In genomic region chr6:35844290-35844689, GRCh38 we compare ENCODE assay signal across 37 cellular contexts. TPM values are rescaled to one million over a fixed set of nuclear protein-coding genes. Genes with fewer than 3 reads are reported as not detected.
"Had no signal": no experiment of that assay in that cellular context is flagged by ENCODE, and none has a peak within 500 bp of the region (broad histone marks: within the 10 kb centered on the region; RNA-seq: fewer than 3 reads in every experiment).

No MANE protein-coding gene starts in this region.

- H3K4me3 ChIP-seq: body of pancreas, breast epithelium had no signal

- H3K27ac ChIP-seq: body of pancreas, brain microvascular endothelial cell, breast epithelium, VCaP had no signal

- H3K27ac Mint-ChIP-seq: activated B cell treated with CpG ODN at 0.5 μM for 24 hours; activated CD4-positive, alpha-beta memory T cell treated with anti-CD3 and anti-CD28 coated beads for 36 hours; activated CD4-positive, alpha-beta T cell treated with anti-CD3 and anti-CD28 coated beads, Interleukin-2, amount 10 ng/mL, durations not matched to agents 24 days and 14 days; activated CD8-positive, alpha-beta T cell treated with anti-CD3 and anti-CD28 coated beads for 36 hours; activated naive CD4-positive, alpha-beta T cell treated with anti-CD3 and anti-CD28 coated beads, Interleukin-2, amount 10 ng/mL, durations not matched to agents 7 days and 5 days; activated naive CD4-positive, alpha-beta T cell treated with anti-CD3 and anti-CD28 coated beads, Interleukin-2, amount 50 U/mL, for 24 hours; activated naive CD8-positive, alpha-beta T cell; activated naive CD8-positive, alpha-beta T cell treated with anti-CD3 and anti-CD28 coated beads, Interleukin-2, amount 10 ng/mL, durations not matched to agents 7 days and 5 days; activated naive CD8-positive, alpha-beta T cell treated with anti-CD3 and anti-CD28 coated beads, Interleukin-2, amount 50 U/mL, for 24 hours; activated T-helper 1 cell treated with anti-CD3 and anti-CD28 coated beads, Interleukin-12 subunit alpha, Interleukin-12 subunit beta, Interleukin-2, Interleukin-4 antibody, amounts not matched to agents 30 ng/mL and 10 ng/mL and 1 ng/mL, durations not matched to agents 14 hours and 24 hours and 36 hours; T-helper 2 cell treated with Interferon-gamma antibody and Interleukin-4, amounts not matched to agents 5 μg/mL and 100 μg/mL, for 36 hours had no signal

- H3K9me3 ChIP-seq: body of pancreas had no signal

- H3K36me3 ChIP-seq: breast epithelium had no signal

- H3K4me1 Mint-ChIP-seq: activated B cell treated with CpG ODN at 0.5 μM for 24 hours; activated naive CD4-positive, alpha-beta T cell treated with anti-CD3 and anti-CD28 coated beads, Interleukin-2, amount 10 ng/mL, durations not matched to agents 7 days and 5 days; activated naive CD4-positive, alpha-beta T cell treated with anti-CD3 and anti-CD28 coated beads, Interleukin-2, amount 50 U/mL, for 24 hours; activated naive CD8-positive, alpha-beta T cell treated with anti-CD3 and anti-CD28 coated beads, Interleukin-2, amount 50 U/mL, for 24 hours had no signal

- DNase-seq: activated B cell treated with CpG ODN at 0.5 μM for 24 hours; activated CD4-positive, alpha-beta memory T cell treated with anti-CD3 and anti-CD28 coated beads for 36 hours; activated CD4-positive, alpha-beta T cell treated with anti-CD3 and anti-CD28 coated beads for 4 hours; activated CD4-positive, alpha-beta T cell treated with anti-CD3 and anti-CD28 coated beads, Interleukin-2, amount 10 ng/mL, durations not matched to agents 24 days and 14 days; activated CD4-positive, alpha-beta T cell treated with anti-CD3 and anti-CD28 coated beads, Interleukin-2, amount 50 U/mL, for 1 hour; activated CD4-positive, alpha-beta T cell treated with anti-CD3 and anti-CD28 coated beads, Interleukin-2, amount 50 U/mL, for 4 hours; activated CD4-positive, CD25-positive, alpha-beta regulatory T cell treated with anti-CD3 and anti-CD28 coated beads, Interleukin-2, amount 50 U/mL, for 72 hours; activated CD8-positive, alpha-beta memory T cell treated with anti-CD3 and anti-CD28 coated beads, Interleukin-2, amount 50 U/mL, for 4 hours; activated CD8-positive, alpha-beta T cell treated with anti-CD3 and anti-CD28 coated beads for 36 hours; activated effector memory CD4-positive, alpha-beta T cell treated with Interleukin-2 at 50 U/mL for 16 hours; activated gamma-delta T cell; activated naive CD4-positive, alpha-beta T cell treated with anti-CD3 and anti-CD28 coated beads, Interleukin-2, amount 10 ng/mL, durations not matched to agents 7 days and 5 days; activated naive CD4-positive, alpha-beta T cell treated with Interleukin-2 at 50 U/mL for 16 hours; activated naive CD8-positive, alpha-beta T cell treated with anti-CD3 and anti-CD28 coated beads, Interleukin-2, amount 10 ng/mL, durations not matched to agents 7 days and 5 days; activated naive CD8-positive, alpha-beta T cell treated with anti-CD3 and anti-CD28 coated beads, Interleukin-2, amount 50 U/mL, for 24 hours; activated T-cell treated with anti-CD3 and anti-CD28 coated beads for 4 hours; activated T-cell treated with anti-CD3 and anti-CD28 coated beads, Interleukin-2, amount 50 U/mL, for 1 hour; activated T-cell treated with anti-CD3 and anti-CD28 coated beads, Interleukin-2, amount 50 U/mL, for 4 hours; activated T-cell treated with anti-CD3 and anti-CD28 coated beads, Interleukin-2, amount 50 U/mL, for 72 hours; amygdala; aorta; body of pancreas; brain microvascular endothelial cell; central memory CD4-positive, alpha-beta T cell; T-helper 9 cell had no signal

- H3K27me3 ChIP-seq: body of pancreas, brain microvascular endothelial cell, breast epithelium had no signal

- H3K4me1 ChIP-seq: breast epithelium had no signal

- H3K4me3 Mint-ChIP-seq: activated B cell treated with CpG ODN at 0.5 μM for 24 hours; activated CD4-positive, alpha-beta memory T cell treated with anti-CD3 and anti-CD28 coated beads for 36 hours; activated CD4-positive, alpha-beta T cell treated with anti-CD3 and anti-CD28 coated beads, Interleukin-2, amount 10 ng/mL, durations not matched to agents 24 days and 14 days; activated CD8-positive, alpha-beta T cell treated with anti-CD3 and anti-CD28 coated beads for 36 hours; activated naive CD4-positive, alpha-beta T cell treated with anti-CD3 and anti-CD28 coated beads, Interleukin-2, amount 10 ng/mL, durations not matched to agents 7 days and 5 days; activated naive CD4-positive, alpha-beta T cell treated with anti-CD3 and anti-CD28 coated beads, Interleukin-2, amount 50 U/mL, for 24 hours; activated naive CD8-positive, alpha-beta T cell; activated naive CD8-positive, alpha-beta T cell treated with anti-CD3 and anti-CD28 coated beads, Interleukin-2, amount 10 ng/mL, durations not matched to agents 7 days and 5 days; activated naive CD8-positive, alpha-beta T cell treated with anti-CD3 and anti-CD28 coated beads, Interleukin-2, amount 50 U/mL, for 24 hours; activated T-cell treated with anti-CD3 and anti-CD28 coated beads, Interleukin-2, amount 50 U/mL, for 4 hours; activated T-cell treated with anti-CD3 and anti-CD28 coated beads, Interleukin-2, amount 50 U/mL, for 72 hours; activated T-helper 1 cell treated with anti-CD3 and anti-CD28 coated beads, Interleukin-12 subunit alpha, Interleukin-12 subunit beta, Interleukin-2, Interleukin-4 antibody, amounts not matched to agents 30 ng/mL and 10 ng/mL and 1 ng/mL, durations not matched to agents 14 hours and 24 hours and 36 hours; T-helper 2 cell treated with Interferon-gamma antibody and Interleukin-4, amounts not matched to agents 5 μg/mL and 100 μg/mL, for 36 hours had no signal

- ATAC-seq: activated CD8-positive, alpha-beta T cell treated with anti-CD3 and anti-CD28 coated beads for 36 hours; activated naive CD8-positive, alpha-beta T cell treated with anti-CD3 and anti-CD28 coated beads, Interleukin-2, amount 50 U/mL, for 24 hours; activated T-cell treated with anti-CD3 and anti-CD28 coated beads, Interleukin-2, amount 50 U/mL, for 4 hours; activated T-cell treated with anti-CD3 and anti-CD28 coated beads, Interleukin-2, amount 50 U/mL, for 72 hours; body of pancreas had no signal

- H3K27me3 Mint-ChIP-seq: activated B cell treated with CpG ODN at 0.5 μM for 24 hours; activated CD4-positive, alpha-beta memory T cell treated with anti-CD3 and anti-CD28 coated beads for 36 hours; activated CD4-positive, alpha-beta T cell treated with anti-CD3 and anti-CD28 coated beads, Interleukin-2, amount 10 ng/mL, durations not matched to agents 24 days and 14 days; activated CD8-positive, alpha-beta T cell treated with anti-CD3 and anti-CD28 coated beads for 36 hours; activated naive CD4-positive, alpha-beta T cell treated with anti-CD3 and anti-CD28 coated beads, Interleukin-2, amount 10 ng/mL, durations not matched to agents 7 days and 5 days; activated naive CD4-positive, alpha-beta T cell treated with anti-CD3 and anti-CD28 coated beads, Interleukin-2, amount 50 U/mL, for 24 hours; activated naive CD8-positive, alpha-beta T cell; activated naive CD8-positive, alpha-beta T cell treated with anti-CD3 and anti-CD28 coated beads, Interleukin-2, amount 10 ng/mL, durations not matched to agents 7 days and 5 days; activated naive CD8-positive, alpha-beta T cell treated with anti-CD3 and anti-CD28 coated beads, Interleukin-2, amount 50 U/mL, for 24 hours had no signal

RNA-seq across cellular contexts. Expression of gene LHFPL5, which starts 39.1 kb away (rescaled TPM):
- total RNA-seq: activated B cell treated with CpG ODN at 0.5 μM for 24 hours; activated CD4-positive, alpha-beta memory T cell treated with anti-CD3 and anti-CD28 coated beads for 36 hours; activated CD4-positive, alpha-beta T cell treated with anti-CD3 and anti-CD28 coated beads, Interleukin-2, amount 10 ng/mL, durations not matched to agents 24 days and 14 days; activated CD8-positive, alpha-beta memory T cell treated with anti-CD3 and anti-CD28 coated beads for 36 hours; activated CD8-positive, alpha-beta T cell treated with anti-CD3 and anti-CD28 coated beads for 36 hours; activated naive CD8-positive, alpha-beta T cell treated with anti-CD3 and anti-CD28 coated beads, Interleukin-2, amount 10 ng/mL, durations not matched to agents 7 days and 5 days; activated T-cell treated with anti-CD3 and anti-CD28 coated beads, Interleukin-2, amount 50 U/mL, for 4 hours; activated T-cell treated with anti-CD3 and anti-CD28 coated beads, Interleukin-2, amount 50 U/mL, for 72 hours; activated T-helper 1 cell treated with anti-CD3 and anti-CD28 coated beads, Interleukin-12 subunit alpha, Interleukin-12 subunit beta, Interleukin-2, Interleukin-4 antibody, amounts not matched to agents 30 ng/mL and 10 ng/mL and 1 ng/mL, durations not matched to agents 14 hours and 24 hours and 36 hours; activated T-helper 2 cell treated with anti-CD3 and anti-CD28 coated beads, Interferon-gamma antibody, Interleukin-2, Interleukin-4, amounts not matched to agents 10 μg/mL and 5 μg/mL and 100 μg/mL, durations not matched to agents 14 hours and 24 hours and 36 hours; aorta; astrocyte; breast epithelium; cardiac septum; T-helper 1 cell treated with Interleukin-12 subunit alpha and Interleukin-12 subunit beta and Interleukin-4 antibody, amounts not matched to agents 30 ng/mL and 1 ng/mL, for 36 hours had no signal

RNA-seq across cellular contexts. Expression of gene CLPS, which starts 47.2 kb away (rescaled TPM):
- total RNA-seq: activated B cell treated with CpG ODN at 0.5 μM for 24 hours; activated CD4-positive, alpha-beta memory T cell treated with anti-CD3 and anti-CD28 coated beads for 36 hours; activated CD4-positive, alpha-beta T cell treated with anti-CD3 and anti-CD28 coated beads, Interleukin-2, amount 10 ng/mL, durations not matched to agents 24 days and 14 days; activated CD8-positive, alpha-beta memory T cell treated with anti-CD3 and anti-CD28 coated beads for 36 hours; activated CD8-positive, alpha-beta T cell treated with anti-CD3 and anti-CD28 coated beads for 36 hours; activated naive CD8-positive, alpha-beta T cell treated with anti-CD3 and anti-CD28 coated beads, Interleukin-2, amount 10 ng/mL, durations not matched to agents 7 days and 5 days; activated T-cell treated with anti-CD3 and anti-CD28 coated beads, Interleukin-2, amount 50 U/mL, for 72 hours; activated T-helper 1 cell treated with anti-CD3 and anti-CD28 coated beads, Interleukin-12 subunit alpha, Interleukin-12 subunit beta, Interleukin-2, Interleukin-4 antibody, amounts not matched to agents 30 ng/mL and 10 ng/mL and 1 ng/mL, durations not matched to agents 14 hours and 24 hours and 36 hours; activated T-helper 2 cell treated with anti-CD3 and anti-CD28 coated beads, Interferon-gamma antibody, Interleukin-2, Interleukin-4, amounts not matched to agents 10 μg/mL and 5 μg/mL and 100 μg/mL, durations not matched to agents 14 hours and 24 hours and 36 hours; astrocyte; breast epithelium; cardiac septum; cerebellum; T-helper 1 cell treated with Interleukin-12 subunit alpha and Interleukin-12 subunit beta and Interleukin-4 antibody, amounts not matched to agents 30 ng/mL and 1 ng/mL, for 36 hours had no signal
